ENCODE assay signal across 8 cellular contexts in the genomic region with DNA sequence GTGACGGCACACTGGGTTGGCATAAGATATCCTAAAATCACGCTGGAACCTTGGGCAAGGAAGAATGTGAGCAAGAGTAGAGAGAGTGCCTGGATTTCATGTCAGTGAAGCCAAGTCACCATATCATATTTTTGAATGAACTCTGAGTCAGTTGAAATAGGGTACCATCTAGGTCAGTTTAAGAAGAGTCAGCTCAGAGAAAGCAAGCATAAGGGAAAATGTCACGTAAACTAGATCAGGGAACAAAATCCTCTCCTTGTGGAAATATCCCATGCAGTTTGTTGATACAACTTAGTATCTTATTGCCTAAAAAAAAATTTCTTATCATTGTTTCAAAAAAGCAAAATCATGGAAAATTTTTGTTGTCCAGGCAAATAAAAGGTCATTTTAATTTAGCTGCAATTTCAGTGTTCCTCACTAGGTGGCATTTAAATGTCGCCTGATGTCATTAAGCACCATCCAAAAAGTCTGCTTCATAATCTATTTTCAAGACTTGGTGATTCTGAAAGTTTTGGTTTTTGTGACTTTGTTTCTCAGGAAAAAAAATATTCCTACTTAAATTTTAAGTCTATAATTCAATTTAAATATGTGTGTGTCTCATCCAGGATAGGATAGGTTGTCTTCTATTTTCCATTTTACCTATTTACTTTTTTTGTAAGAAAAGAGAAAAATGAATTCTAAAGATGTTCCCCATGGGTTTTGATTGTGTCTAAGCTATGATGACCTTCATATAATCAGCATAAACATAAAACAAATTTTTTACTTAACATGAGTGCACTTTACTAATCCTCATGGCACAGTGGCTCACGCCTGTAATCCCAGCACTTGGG. TPM values are rescaled to one million over a fixed set of nuclear protein-coding genes. Genes with fewer than 3 reads are reported as not detected.
DNase-seq lines count a peak whose midpoint lies in the region; ATAC-seq and TF ChIP-seq lines count a peak whose summit lies in the region.

No MANE protein-coding gene starts in this region.

- peaks cover 10% of the 10 kb centered on the region for H3K9me3 Mint-ChIP-seq in activated CD8-positive, alpha-beta T cell treated with anti-CD3 and anti-CD28 coated beads for 36 hours
- peaks cover 3% of the 10 kb centered on the region for H3K9me3 Mint-ChIP-seq in stimulated activated memory B cell treated with anti-CD40 and anti-IgM and Interleukin-4, amounts not matched to agents 10 μg/mL and 1 μg/mL and 100 μg/mL, for 72 hours

- H3K27ac ChIP-seq in ACC112 (ENCODE audit: low read depth, low read length), result peak overlapping the region; percentile 33; the same call in 1 of the 2 replicates

- H3K4me3 Mint-ChIP-seq in activated CD8-positive, alpha-beta T cell treated with anti-CD3 and anti-CD28 coated beads for 36 hours, result no peak overlapping the region
- no peak overlapping the region for H3K4me3 Mint-ChIP-seq in stimulated activated memory B cell treated with anti-CD40 and anti-IgM and Interleukin-4, amounts not matched to agents 10 μg/mL and 1 μg/mL and 100 μg/mL, for 72 hours

- peaks cover 3% of the 10 kb centered on the region for H3K36me3 Mint-ChIP-seq in activated CD8-positive, alpha-beta T cell treated with anti-CD3 and anti-CD28 coated beads for 36 hours (ENCODE audit: low read depth)
- H3K36me3 Mint-ChIP-seq in stimulated activated memory B cell treated with anti-CD40 and anti-IgM and Interleukin-4, amounts not matched to agents 10 μg/mL and 1 μg/mL and 100 μg/mL, for 72 hours, result peaks cover 8% of the 10 kb centered on the region

- TF ChIP-seq CTCF in GM12872 (IDR thresholded peaks at IDR 0.05; ENCODE audit: insufficient read depth, low read depth, low read length), result peak; percentile 48; the same call in 2 of the 3 replicates
- peak; percentile 89 for TF ChIP-seq CTCF in activated CD8-positive, alpha-beta T cell treated with anti-CD3 and anti-CD28 coated beads for 36 hours (IDR thresholded peaks at IDR 0.05)

- H3K4me1 Mint-ChIP-seq in activated CD8-positive, alpha-beta T cell treated with anti-CD3 and anti-CD28 coated beads for 36 hours (ENCODE audit: low read depth), result peaks cover 7% of the 10 kb centered on the region
- H3K4me1 Mint-ChIP-seq in stimulated activated memory B cell treated with anti-CD40 and anti-IgM and Interleukin-4, amounts not matched to agents 10 μg/mL and 1 μg/mL and 100 μg/mL, for 72 hours, result no peaks in the 10 kb centered on the region

- intact Hi-C loops in activated CD8-positive, alpha-beta T cell treated with anti-CD3 and anti-CD28 coated beads for 36 hours (cut with micrococcal nuclease), result loop anchor here (1.0 kb wide), 1 partner anchor 147 kb away; no protein-coding TSS in a partner anchor
- intact Hi-C loops in Right ventricle myocardium superior (cut with DNase I), result loop anchor here (5.0 kb wide), 1 partner anchor 145 kb away; no protein-coding TSS in a partner anchor

- CTCF ChIA-PET in activated CD8-positive, alpha-beta T cell treated with anti-CD3 and anti-CD28 coated beads for 36 hours (lab: Charles Lee), result interaction anchor here (0.7 to 6.2 kb wide), 41 partner anchors 10 to 200 kb away, joined by 3 to 80 read pairs (median 5); partner anchors contain the start of genes CMPK2, RNF144A and RSAD2

- ATAC-seq in activated CD8-positive, alpha-beta T cell treated with anti-CD3 and anti-CD28 coated beads for 36 hours, result peak; percentile 72
- ATAC-seq in Right ventricle myocardium superior (ENCODE audit: poor library complexity) (peak; percentile 71), GM19455 (IDR thresholded peaks at IDR 0.05; ENCODE audit: unreplicated experiment) (no peak)
- no peak for ATAC-seq in stimulated activated memory B cell treated with anti-CD40 and anti-IgM and Interleukin-4, amounts not matched to agents 10 μg/mL and 1 μg/mL and 100 μg/mL, for 72 hours

- no peaks in the 10 kb centered on the region for H3K27me3 Mint-ChIP-seq in activated CD8-positive, alpha-beta T cell treated with anti-CD3 and anti-CD28 coated beads for 36 hours
- no peaks in the 10 kb centered on the region for H3K27me3 Mint-ChIP-seq in stimulated activated memory B cell treated with anti-CD40 and anti-IgM and Interleukin-4, amounts not matched to agents 10 μg/mL and 1 μg/mL and 100 μg/mL, for 72 hours

- peak overlapping the region; percentile 4 for H3K27ac Mint-ChIP-seq in activated CD8-positive, alpha-beta T cell treated with anti-CD3 and anti-CD28 coated beads for 36 hours
- H3K27ac Mint-ChIP-seq in stimulated activated memory B cell treated with anti-CD40 and anti-IgM and Interleukin-4, amounts not matched to agents 10 μg/mL and 1 μg/mL and 100 μg/mL, for 72 hours, result peak overlapping the region; percentile 22

- H3K27me3 ChIP-seq in ACC112 (ENCODE audit: insufficient read depth, low read length), result no peaks in the 10 kb centered on the region

- DNase-seq in NAMALWA (ENCODE audit: low spot score) (peak; percentile 57), Right ventricle myocardium superior (no peak)
- DNase-seq in activated CD8-positive, alpha-beta T cell treated with anti-CD3 and anti-CD28 coated beads for 36 hours, result no peak
- no peak for DNase-seq in effector CD8-positive, alpha-beta T cell (lab: John Stamatoyannopoulos, UW)

- no peak overlapping the region for H2AFZ ChIP-seq in ACC112 (ENCODE audit: low read length, unreplicated experiment)

- H3K4me3 ChIP-seq in ACC112 (ENCODE audit: low read depth, low read length), result no peak overlapping the region

- no peaks in the 10 kb centered on the region for H3K4me1 ChIP-seq in ACC112 (ENCODE audit: control insufficient read depth, insufficient read depth, low read length, unreplicated experiment)

- H3K79me2 ChIP-seq in ACC112 (ENCODE audit: control insufficient read depth, insufficient read depth, low read length, unreplicated experiment), result no peaks in the 10 kb centered on the region

- 0 out of 2 replicates have a peak, but pooled peaks cover 10% of the 10 kb centered on the region for H3K36me3 ChIP-seq in ACC112 (ENCODE audit: insufficient read depth, low read length)

- POLR2A ChIA-PET in activated CD8-positive, alpha-beta T cell treated with anti-CD3 and anti-CD28 coated beads for 36 hours (lab: Charles Lee), result interaction anchor here (0.6 to 2.3 kb wide), 5 partner anchors 9 to 148 kb away, joined by 3 to 8 read pairs (median 4); no protein-coding TSS in a partner anchor

RNA-seq across cellular contexts. Expression of gene RSAD2, which starts 19.6 kb away (rescaled TPM):
- total RNA-seq in activated CD8-positive, alpha-beta T cell treated with anti-CD3 and anti-CD28 coated beads for 36 hours, result 1 to 10 TPM; 2.8 to 3.7 TPM
- total RNA-seq in Right ventricle myocardium superior, result 3.4 TPM

RNA-seq across cellular contexts. Expression of gene RNF144A, which starts 20.1 kb away (rescaled TPM):
- total RNA-seq in activated CD8-positive, alpha-beta T cell treated with anti-CD3 and anti-CD28 coated beads for 36 hours, result 10 to 100 TPM; 32.6 to 36.5 TPM
- total RNA-seq in Right ventricle myocardium superior, result 14.5 TPM

RNA-seq across cellular contexts. Expression of gene CMPK2, which starts 31.4 kb away (rescaled TPM):
- 1 to 10 TPM; 3.2 to 4.5 TPM for total RNA-seq in activated CD8-positive, alpha-beta T cell treated with anti-CD3 and anti-CD28 coated beads for 36 hours
- total RNA-seq in Right ventricle myocardium superior, result 2.7 TPM

Comparison
In these comparisons a context has a peak if more than half of its experiments do, and no peak if none do; other contexts are left out.
1. ATAC-seq: peak in activated CD8-positive, alpha-beta T cell treated with anti-CD3 and anti-CD28 coated beads for 36 hours (single experiment) and Right ventricle myocardium superior (single experiment); none in stimulated activated memory B cell treated with anti-CD40 and anti-IgM and Interleukin-4, amounts not matched to agents 10 μg/mL and 1 μg/mL and 100 μg/mL, for 72 hours (single experiment) and GM19455 (single experiment).